13 cellular contexts compared by ENCODE assay signal in genomic region chr2:229815858-229816257, GRCh38.
DNase-seq lines count a peak whose midpoint lies in the region; ATAC-seq, FAIRE-seq and TF ChIP-seq lines count a peak whose summit lies in the region.
"Had no signal": no experiment of that assay in that cellular context is flagged by ENCODE, and none has a peak within 500 bp of the region (broad histone marks: within the 10 kb centered on the region; RNA-seq: fewer than 3 reads in every experiment).

No MANE protein-coding gene starts in this region.

- peak overlapping the region; percentile 44 for H3K9ac ChIP-seq in smooth muscle cell (ENCODE audit: low read depth)

- intact Hi-C loops in spleen (cut with DNase I; ENCODE audit: low total_unique reads), result no loop called here
- intact Hi-C loops in heart right ventricle (cut with DNase I), result no loop called here

- peak overlapping the region; percentile 57 for H3K4me2 ChIP-seq in smooth muscle cell

- WGBS in smooth muscle cell (ENCODE audit: low lambda C conversion rate), result 20% methylated on average over 1 of the region's 1 CpG
- 66 to 76% (median 73%) methylated on average over 1 of the region's 1 CpG for WGBS in spleen, 5 donors
- 66 to 69% methylated on average over 1 of the region's 1 CpG for WGBS in heart right ventricle, 2 donors

- H3K27ac ChIP-seq in VCaP (peak overlapping the region; percentile 36), smooth muscle cell (ENCODE audit: low read depth) (peak overlapping the region; percentile 86), spleen (no peak overlapping the region), heart right ventricle (no peak overlapping the region)
- H3K27ac ChIP-seq: sigmoid colon had no signal

- no peak for ATAC-seq in GM19395 (IDR thresholded peaks at IDR 0.05; ENCODE audit: unreplicated experiment)
- no peak for ATAC-seq in heart right ventricle

- H3K9me3 ChIP-seq in smooth muscle cell (replicated peaks; ENCODE audit: low read depth), result no peaks in the 10 kb centered on the region
- H3K9me3 ChIP-seq in spleen, result no peaks in the 10 kb centered on the region
- no peaks in the 10 kb centered on the region for H3K9me3 ChIP-seq in heart right ventricle
- H3K9me3 ChIP-seq: sigmoid colon had no signal

- H3F3A ChIP-seq in smooth muscle cell (ENCODE audit: low read depth), result peaks cover 3% of the 10 kb centered on the region

- FAIRE-seq in H54 (lab: Jason Lieb, UNC), result peak; percentile 93
- FAIRE-seq: endometrium had no signal

- no peaks in the 10 kb centered on the region for H3K79me2 ChIP-seq in smooth muscle cell (ENCODE audit: low read depth)

- no peak for TF ChIP-seq CTCF in VCaP (conservative IDR thresholded peaks at IDR 0.05)
- no peak for TF ChIP-seq CTCF in fibroblast of the aortic adventitia (IDR thresholded peaks at IDR 0.05; ENCODE audit: insufficient read depth, low read length)
- no peak for TF ChIP-seq CTCF in smooth muscle cell (IDR thresholded peaks at IDR 0.05; ENCODE audit: borderline replicate concordance, insufficient read depth, poor library complexity, severe bottlenecking)
- no peak for TF ChIP-seq CTCF in spleen (IDR thresholded peaks at IDR 0.05 in 8 of 11, conservative IDR thresholded peaks at IDR 0.05 in 3 of 11)
- no peak for TF ChIP-seq CTCF in heart right ventricle (IDR thresholded peaks at IDR 0.05)

- H3K36me3 ChIP-seq in smooth muscle cell (ENCODE audit: low read depth) (peaks cover 18% of the 10 kb centered on the region), spleen (peaks cover 2 to 94% (median 59%) of the 10 kb centered on the region in 6 donors), heart right ventricle (peaks cover 0 to 94% (median 41%) of the 10 kb centered on the region in 9 donors)

- DNase-seq in H54 (ENCODE audit: insufficient read length, low spot score), result peak; percentile 13
- DNase-seq in fibroblast of the aortic adventitia (ENCODE audit: low read depth), result peak; percentile 31
- no peak for DNase-seq in smooth muscle cell (lab: John Stamatoyannopoulos, UW; ENCODE audit: unreplicated experiment)
- DNase-seq in spleen, result no peak
- DNase-seq in heart right ventricle, result no peak
- DNase-seq: activated CD4-positive, alpha-beta T cell treated with anti-CD3 and anti-CD28 coated beads for 48 hours; aorta; Calu3; Kasumi-1; sigmoid colon had no signal

- H3K27me3 ChIP-seq in smooth muscle cell (ENCODE audit: low read depth), result no peaks in the 10 kb centered on the region
- H3K27me3 ChIP-seq in spleen (replicated peaks in 1 of 7), result no peaks in the 10 kb centered on the region
- no peaks in the 10 kb centered on the region for H3K27me3 ChIP-seq in heart right ventricle
- H3K27me3 ChIP-seq: sigmoid colon had no signal

- no peak overlapping the region for H2AFZ ChIP-seq in smooth muscle cell (ENCODE audit: low read depth)

- H4K20me1 ChIP-seq in smooth muscle cell (ENCODE audit: low read depth), result peaks cover 3% of the 10 kb centered on the region

- no peak overlapping the region for H3K4me3 ChIP-seq in fibroblast of the aortic adventitia (ENCODE audit: low read depth, low read length)
- no peak overlapping the region for H3K4me3 ChIP-seq in smooth muscle cell
- no peak overlapping the region for H3K4me3 ChIP-seq in spleen
- H3K4me3 ChIP-seq in heart right ventricle, result no peak overlapping the region
- H3K4me3 ChIP-seq: sigmoid colon had no signal

- H3K4me1 ChIP-seq in smooth muscle cell (ENCODE audit: low read depth) (no peaks in the 10 kb centered on the region), spleen (peaks cover 0 to 24% (median 0%) of the 10 kb centered on the region in 6 donors), heart right ventricle (peaks cover 0 to 5% (median 0%) of the 10 kb centered on the region in 9 donors)

- no peak for TF ChIP-seq POLR2A in H54 (IDR thresholded peaks at IDR 0.05; ENCODE audit: low read depth, low read length)
- no peak for TF ChIP-seq POLR2A in spleen (IDR thresholded peaks at IDR 0.05)

Comparison
In these comparisons a context has a peak if more than half of its experiments do, and no peak if none do; other contexts are left out.
1. DNase-seq: peak in H54 (single experiment) and fibroblast of the aortic adventitia (single experiment); none in smooth muscle cell (single experiment), spleen (single experiment) and heart right ventricle (0 of 2).
2. H3K27ac ChIP-seq: peak in VCaP (single experiment) and smooth muscle cell (single experiment); none in spleen (0 of 8) and heart right ventricle (0 of 10).